In genomic region chr15:80590772-80591355, GRCh38 we compare ENCODE assay signal across 21 cellular contexts.
"Had no signal": no experiment of that assay in that cellular context is flagged by ENCODE, and none has a peak within 500 bp of the region (broad histone marks: within the 10 kb centered on the region; RNA-seq: fewer than 3 reads in every experiment).

No MANE protein-coding gene starts in this region.

- H3K27me3 ChIP-seq: gastrocnemius medialis, neural progenitor cell, ovary, tibial artery, upper lobe of left lung, uterus had no signal

- H3K4me1 Mint-ChIP-seq: memory B cell; stimulated activated effector memory CD8-positive, alpha-beta T cell treated with anti-CD3 and anti-CD28 coated beads, Interleukin-12 subunit alpha, Interleukin-12 subunit beta, amount 100 ng/mL, for 72 hours had no signal

- H3K27me3 Mint-ChIP-seq: dendritic cell treated with granulocyte-macrophage colony-stimulating factor and Interleukin-4, amounts not matched to agents 40 ng/mL and 50 ng/mL, for 4 days had no signal

- H3K9ac ChIP-seq: neural progenitor cell had no signal

- H3K36me3 Mint-ChIP-seq: memory B cell; natural killer cell treated with Interleukin-12 subunit alpha and Interleukin-12 subunit beta and Interleukin-15 and Interleukin-18, amount 100 ng/mL, for 72 hours; stimulated activated effector memory CD8-positive, alpha-beta T cell treated with anti-CD3 and anti-CD28 coated beads, Interleukin-12 subunit alpha, Interleukin-12 subunit beta, amount 100 ng/mL, for 72 hours had no signal

- H3K4me3 ChIP-seq: gastrocnemius medialis, left ventricle myocardium inferior, lower lobe of right lung, neural progenitor cell, ovary, smooth muscle cell, tibial artery, upper lobe of left lung, uterus had no signal

- H3K4me3 Mint-ChIP-seq: dendritic cell treated with granulocyte-macrophage colony-stimulating factor and Interleukin-4, amounts not matched to agents 40 ng/mL and 50 ng/mL, for 4 days; memory B cell; natural killer cell treated with Interleukin-12 subunit alpha and Interleukin-12 subunit beta and Interleukin-15 and Interleukin-18, amount 100 ng/mL, for 72 hours; neural progenitor cell; stimulated activated effector memory CD8-positive, alpha-beta T cell treated with anti-CD3 and anti-CD28 coated beads, Interleukin-12 subunit alpha, Interleukin-12 subunit beta, amount 100 ng/mL, for 72 hours had no signal

- H3K9me3 Mint-ChIP-seq: dendritic cell treated with granulocyte-macrophage colony-stimulating factor and Interleukin-4, amounts not matched to agents 40 ng/mL and 50 ng/mL, for 4 days; memory B cell; natural killer cell treated with Interleukin-12 subunit alpha and Interleukin-12 subunit beta and Interleukin-15 and Interleukin-18, amount 100 ng/mL, for 72 hours; neural progenitor cell; stimulated activated effector memory CD8-positive, alpha-beta T cell treated with anti-CD3 and anti-CD28 coated beads, Interleukin-12 subunit alpha, Interleukin-12 subunit beta, amount 100 ng/mL, for 72 hours had no signal

- H3K27ac ChIP-seq: gastrocnemius medialis, left ventricle myocardium inferior, lower lobe of right lung, neural progenitor cell, ovary, tibial artery, upper lobe of left lung, uterus had no signal

- H3K9me3 ChIP-seq: gastrocnemius medialis, left ventricle myocardium inferior, lower lobe of right lung, ovary, tibial artery, upper lobe of left lung, uterus had no signal

- H3K4me1 ChIP-seq: gastrocnemius medialis, left ventricle myocardium inferior, lower lobe of right lung, neural progenitor cell, tibial artery, upper lobe of left lung, uterus had no signal

- H3K36me3 ChIP-seq: gastrocnemius medialis, left ventricle myocardium inferior, lower lobe of right lung, neural progenitor cell, ovary, upper lobe of left lung, uterus had no signal

- DNase-seq: gastrocnemius medialis; glutamatergic neuron; islet precursor cell; left ventricle myocardium inferior; lower lobe of right lung; midbrain; nucleus accumbens; ovary; right cardiac atrium; stimulated activated CD4-positive, alpha-beta T cell treated with anti-CD3 and anti-CD28 coated beads, Interleukin-2, amount 100 ng/mL, for 48 hours; stimulated activated CD8-positive, alpha-beta memory T cell treated with anti-CD3 and anti-CD28 coated beads, Interleukin-4, amount 100 ng/mL, for 48 hours; stimulated activated naive CD8-positive, alpha-beta T cell treated with anti-CD3 and anti-CD28 coated beads, Interleukin-15, Interleukin-2, amounts not matched to agents 100 U/mL and 50 U/mL, for 24 hours; uterus had no signal

- H3K27ac Mint-ChIP-seq: dendritic cell treated with granulocyte-macrophage colony-stimulating factor and Interleukin-4, amounts not matched to agents 40 ng/mL and 50 ng/mL, for 4 days; memory B cell; natural killer cell treated with Interleukin-12 subunit alpha and Interleukin-12 subunit beta and Interleukin-15 and Interleukin-18, amount 100 ng/mL, for 72 hours; neural progenitor cell; stimulated activated effector memory CD8-positive, alpha-beta T cell treated with anti-CD3 and anti-CD28 coated beads, Interleukin-12 subunit alpha, Interleukin-12 subunit beta, amount 100 ng/mL, for 72 hours had no signal
